ENCODE assay signal across 14 cellular contexts in genomic region chr6:5707646-5708045, GRCh38.
DNase-seq lines count a peak whose midpoint lies in the region; ATAC-seq and TF ChIP-seq lines count a peak whose summit lies in the region.
"Had no signal": no experiment of that assay in that cellular context is flagged by ENCODE, and none has a peak within 500 bp of the region (broad histone marks: within the 10 kb centered on the region; RNA-seq: fewer than 3 reads in every experiment).

No MANE protein-coding gene starts in this region.

- no peaks in the 10 kb centered on the region for H4K20me1 ChIP-seq in OCI-LY1 (ENCODE audit: insufficient read depth, low read length)

- no peak overlapping the region for H3K4me3 Mint-ChIP-seq in neural crest cell
- no peak overlapping the region for H3K4me3 Mint-ChIP-seq in CD14-positive monocyte
- H3K4me3 Mint-ChIP-seq: B cell; CD4-positive, alpha-beta memory T cell; GM23338 had no signal

- no peaks in the 10 kb centered on the region for H3K4me1 ChIP-seq in right atrium auricular region
- no peaks in the 10 kb centered on the region for H3K4me1 ChIP-seq in heart left ventricle
- peaks cover 90% of the 10 kb centered on the region for H3K4me1 ChIP-seq in OCI-LY1 (ENCODE audit: insufficient read depth, low read length, severe bottlenecking)

- H3F3A ChIP-seq in OCI-LY1 (ENCODE audit: insufficient read depth, low read length): no peaks in the 10 kb centered on the region

- H3K36me3 Mint-ChIP-seq in neural crest cell (ENCODE audit: low read depth) (peaks cover 4% of the 10 kb centered on the region), CD14-positive monocyte (peaks cover 10 to 16% of the 10 kb centered on the region in 2 donors)

- no peaks in the 10 kb centered on the region for H3K9me2 ChIP-seq in OCI-LY1 (ENCODE audit: low read depth, low read length)

- WGBS in heart left ventricle, 4 donors: 95 to 98% (median 96%) methylated on average over 12 of the region's 12 CpGs

- H3K36me3 ChIP-seq in right atrium auricular region: no peaks in the 10 kb centered on the region
- no peaks in the 10 kb centered on the region for H3K36me3 ChIP-seq in heart left ventricle
- no peaks in the 10 kb centered on the region for H3K36me3 ChIP-seq in OCI-LY1 (ENCODE audit: insufficient read depth, low read length)

- TF ChIP-seq POLR2A in heart left ventricle (IDR thresholded peaks at IDR 0.05): no peak

- H3K27me3 Mint-ChIP-seq in neural crest cell (ENCODE audit: low read depth): no peaks in the 10 kb centered on the region
- peaks cover 0 to 2% (median 0%) of the 10 kb centered on the region in 3 donors for H3K27me3 Mint-ChIP-seq in CD14-positive monocyte (ENCODE audit: low read depth in 3 of 3)
- H3K27me3 Mint-ChIP-seq: B cell; CD4-positive, alpha-beta memory T cell had no signal

- H3K9ac ChIP-seq in OCI-LY1 (ENCODE audit: low read length): peak overlapping the region; percentile 44

- TF ChIP-seq CTCF in right atrium auricular region (IDR thresholded peaks at IDR 0.05): no peak
- TF ChIP-seq CTCF in heart left ventricle (IDR thresholded peaks at IDR 0.05): no peak
- TF ChIP-seq CTCF in OCI-LY1 (IDR thresholded peaks at IDR 0.05; ENCODE audit: low read length): no peak
- no peak for TF ChIP-seq CTCF in neural crest cell (conservative IDR thresholded peaks at IDR 0.05)
- TF ChIP-seq CTCF in CD14-positive monocyte (IDR thresholded peaks at IDR 0.05): no peak

- H3K4me3 ChIP-seq in right atrium auricular region (no peak overlapping the region), heart left ventricle (no peak overlapping the region), OCI-LY1 (ENCODE audit: low read depth, low read length, poor library complexity, severe bottlenecking) (no peak overlapping the region)
- H3K4me3 ChIP-seq: GM12878, GM23338 had no signal

- H3K79me2 ChIP-seq in OCI-LY1 (ENCODE audit: insufficient read depth, low read length): no peaks in the 10 kb centered on the region

- peak overlapping the region; percentile 84 for H3K27ac Mint-ChIP-seq in neural crest cell (ENCODE audit: unreplicated experiment)
- H3K27ac Mint-ChIP-seq in CD14-positive monocyte: no peak overlapping the region
- H3K27ac Mint-ChIP-seq: B cell; CD4-positive, alpha-beta memory T cell; GM23338 had no signal

- H3K9me3 ChIP-seq in right atrium auricular region (no peaks in the 10 kb centered on the region), heart left ventricle (no peaks in the 10 kb centered on the region), OCI-LY1 (ENCODE audit: low read length) (no peaks in the 10 kb centered on the region)

- H2AFZ ChIP-seq in OCI-LY1 (ENCODE audit: low read length): no peak overlapping the region
- H2AFZ ChIP-seq: GM23338 had no signal

- ATAC-seq in heart left ventricle (no peak), GM18498 (IDR thresholded peaks at IDR 0.05; ENCODE audit: unreplicated experiment) (no peak)
- ATAC-seq: GM12878, GM23338 had no signal

- H3K4me2 ChIP-seq in OCI-LY1 (ENCODE audit: low read length): peak overlapping the region; percentile 53; the same call in 1 of the 2 replicates
- H3K4me2 ChIP-seq: GM23338 had no signal

- H3K27ac ChIP-seq in right atrium auricular region (no peak overlapping the region), heart left ventricle (no peak overlapping the region), OCI-LY1 (ENCODE audit: low read depth, low read length, poor library complexity, severe bottlenecking) (peak overlapping the region; percentile 94)
- H3K27ac ChIP-seq: C4-2B had no signal

- intact Hi-C loops in heart left ventricle (cut with DNase I): no loop called here
- intact Hi-C loops in CD14-positive monocyte (cut with micrococcal nuclease): no loop called here

- H3K4me1 Mint-ChIP-seq in neural crest cell (no peaks in the 10 kb centered on the region), CD14-positive monocyte (peaks cover 16% of the 10 kb centered on the region)

- no peaks in the 10 kb centered on the region for H3K27me3 ChIP-seq in right atrium auricular region
- H3K27me3 ChIP-seq in heart left ventricle: no peaks in the 10 kb centered on the region
- H3K27me3 ChIP-seq in OCI-LY1 (ENCODE audit: insufficient read depth, low read length): no peaks in the 10 kb centered on the region

- DNase-seq in right atrium auricular region (ENCODE audit: low spot score) (peak; percentile 34), heart left ventricle (no peak), neural crest cell (ENCODE audit: low read depth, low spot score) (no peak), CD14-positive monocyte (ENCODE audit: low spot score) (no peak)
- DNase-seq: CD4-positive, alpha-beta memory T cell; DMS79 treated with DMSO at 0.1 percent for 48 hours; EL; HCEC 1CT had no signal

- H3K9me3 Mint-ChIP-seq in neural crest cell (peaks cover 3% of the 10 kb centered on the region), CD14-positive monocyte (peaks cover 0 to 4% (median 0%) of the 10 kb centered on the region in 7 donors)
- H3K9me3 Mint-ChIP-seq: CD4-positive, alpha-beta memory T cell; GM23338 had no signal
